Comparison of ENCODE assay signal across 13 cellular contexts in the genomic region with DNA sequence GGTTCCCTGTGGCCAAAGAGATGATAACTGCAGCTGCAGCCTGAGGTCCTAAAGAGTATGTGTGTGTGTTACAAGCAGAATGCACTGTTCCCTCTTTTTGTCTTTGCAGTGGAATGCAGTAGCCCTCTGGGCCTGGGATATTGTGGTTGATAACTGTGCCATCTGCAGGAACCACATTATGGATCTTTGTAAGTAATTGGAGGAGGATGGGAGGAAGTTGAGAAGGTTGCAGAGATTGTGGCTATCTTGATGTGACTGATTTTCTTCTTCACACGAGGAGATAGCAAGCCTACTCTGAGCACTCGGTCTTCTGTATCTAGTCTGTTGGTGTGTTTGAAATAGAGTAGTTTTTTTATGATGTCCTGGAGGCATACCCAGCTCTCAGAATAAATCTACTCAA. TPM values are rescaled to one million over a fixed set of nuclear protein-coding genes. Genes with fewer than 3 reads are reported as not detected.
DNase-seq lines count a peak whose midpoint lies in the region; ATAC-seq, FAIRE-seq and TF ChIP-seq lines count a peak whose summit lies in the region.
"Had no signal": no experiment of that assay in that cellular context is flagged by ENCODE, and none has a peak within 500 bp of the region (broad histone marks: within the 10 kb centered on the region; RNA-seq: fewer than 3 reads in every experiment).

No MANE protein-coding gene starts in this region.

- H3K27me3 Mint-ChIP-seq in astrocyte (ENCODE audit: low read depth, unreplicated experiment) (no peaks in the 10 kb centered on the region), nephron progenitor cell (ENCODE audit: low read depth, poor library complexity) (no peaks in the 10 kb centered on the region)

- H3K4me1 Mint-ChIP-seq in astrocyte (ENCODE audit: low read depth, unreplicated experiment) = peaks cover 8% of the 10 kb centered on the region
- H3K4me1 Mint-ChIP-seq in nephron progenitor cell = peaks cover 23% of the 10 kb centered on the region

- TF ChIP-seq CTCF in astrocyte (IDR thresholded peaks at IDR 0.05; ENCODE audit: insufficient read depth, low read depth, low read length) = no peak
- no peak for TF ChIP-seq CTCF in nephron progenitor cell (IDR thresholded peaks at IDR 0.05)

- H2AFZ ChIP-seq in Karpas-422 (ENCODE audit: low read length) (no peak overlapping the region), astrocyte (ENCODE audit: low read depth, low read length) (no peak overlapping the region)

- FAIRE-seq in astrocyte (lab: Jason Lieb, UNC) = no peak

- H3K27ac Mint-ChIP-seq in astrocyte (ENCODE audit: unreplicated experiment) (no peak overlapping the region), nephron progenitor cell (peak overlapping the region; percentile 77)

- H3K4me3 ChIP-seq in Karpas-422 (ENCODE audit: low read length) (no peak overlapping the region), astrocyte (ENCODE audit: insufficient read depth, low read depth, low read length) (no peak overlapping the region)

- H3K36me3 Mint-ChIP-seq in astrocyte (ENCODE audit: low read depth, unreplicated experiment) (peaks cover 4% of the 10 kb centered on the region), nephron progenitor cell (ENCODE audit: low read depth) (peaks cover 39% of the 10 kb centered on the region)

- H3K27me3 ChIP-seq in Karpas-422 (ENCODE audit: low read length) (no peaks in the 10 kb centered on the region), astrocyte (ENCODE audit: insufficient read depth, low read length) (no peaks in the 10 kb centered on the region)

- ATAC-seq in HG03196 (IDR thresholded peaks at IDR 0.05; ENCODE audit: unreplicated experiment) (no peak), HG03159 (IDR thresholded peaks at IDR 0.05; ENCODE audit: unreplicated experiment) (no peak)
- ATAC-seq: left lobe of liver had no signal

- peak overlapping the region; percentile 99 for H3K4me3 Mint-ChIP-seq in astrocyte (ENCODE audit: unreplicated experiment)
- peak overlapping the region; percentile 100 for H3K4me3 Mint-ChIP-seq in nephron progenitor cell

- H3K9me2 ChIP-seq in Karpas-422 (replicated peaks; ENCODE audit: insufficient read depth, low read length) = no peaks in the 10 kb centered on the region

- peak; percentile 54 for DNase-seq in CMK (ENCODE audit: low read depth)
- DNase-seq in Karpas-422 = no peak
- DNase-seq in astrocyte (ENCODE audit: low read depth) = peak; percentile 30
- no peak for DNase-seq in nephron progenitor cell
- DNase-seq in NCI-H2196 treated with DMSO at 0.1 percent for 48 hours (lab: John Stamatoyannopoulos, UW; ENCODE audit: unreplicated experiment) = no peak
- no peak for DNase-seq in NCI-H524 (lab: John Stamatoyannopoulos, UW)
- DNase-seq: activated effector memory CD4-positive, alpha-beta T cell treated with anti-CD3 and anti-CD28 coated beads, Interleukin-2, amount 50 U/mL, for 16 hours; GF-D8; NCI-H2029; SIG-M5 had no signal

- peaks cover 33% of the 10 kb centered on the region for H3K36me3 ChIP-seq in Karpas-422 (ENCODE audit: insufficient read depth, low read length)
- H3K36me3 ChIP-seq in astrocyte (ENCODE audit: insufficient read depth, low read length) = peaks cover 12% of the 10 kb centered on the region

- H3K9ac ChIP-seq in Karpas-422 (ENCODE audit: low read length) (no peak overlapping the region), astrocyte (ENCODE audit: low read length) (no peak overlapping the region)

- H3K9me3 Mint-ChIP-seq in astrocyte (ENCODE audit: unreplicated experiment) = no peaks in the 10 kb centered on the region
- no peaks in the 10 kb centered on the region for H3K9me3 Mint-ChIP-seq in nephron progenitor cell

- no peaks in the 10 kb centered on the region for H4K20me1 ChIP-seq in Karpas-422 (ENCODE audit: insufficient read depth, low read depth, low read length)
- H4K20me1 ChIP-seq in astrocyte (ENCODE audit: insufficient read depth, low read length) = peaks cover 13% of the 10 kb centered on the region

- peaks cover 58% of the 10 kb centered on the region for H3K79me2 ChIP-seq in Karpas-422 (ENCODE audit: low read length)
- H3K79me2 ChIP-seq in astrocyte (ENCODE audit: insufficient read depth, low read length) = peaks cover 67% of the 10 kb centered on the region

- H3K4me2 ChIP-seq in Karpas-422 (ENCODE audit: low read depth, low read length, poor library complexity, severe bottlenecking) (peak overlapping the region; percentile 30), astrocyte (ENCODE audit: low read length) (peak overlapping the region; percentile 96)

- H3K4me1 ChIP-seq in Karpas-422 (ENCODE audit: low read length) = peaks cover 21% of the 10 kb centered on the region
- H3K4me1 ChIP-seq in astrocyte (ENCODE audit: insufficient read depth, low read length) = peaks cover 12% of the 10 kb centered on the region

- H3K9me3 ChIP-seq in Karpas-422 (ENCODE audit: low read length) (no peaks in the 10 kb centered on the region), astrocyte (ENCODE audit: insufficient read depth, low read depth, low read length) (no peaks in the 10 kb centered on the region)

- H3K27ac ChIP-seq in Karpas-422 (ENCODE audit: low read length) (no peak overlapping the region), astrocyte (ENCODE audit: low read depth, low read length) (no peak overlapping the region)

RNA-seq across cellular contexts. Expression of gene RBX1, which starts 2.3 kb away (rescaled TPM):
- total RNA-seq in Karpas-422 (2014; rRNA removed; shearing (Covaris generic); ENCODE audit: low replicate concordance) = 57.5 and 86.1 TPM in 2 replicates
- total RNA-seq in astrocyte = 49.4 and 54.6 TPM in 2 replicates

Comparison
In these comparisons a context has a peak if more than half of its experiments do, and no peak if none do; other contexts are left out.
1. DNase-seq: peak in CMK (single experiment) and astrocyte (single experiment); none in Karpas-422 (single experiment), nephron progenitor cell (single experiment), NCI-H2196 treated with DMSO at 0.1 percent for 48 hours (single experiment) and NCI-H524 (0 of 2).